In the genomic region with DNA sequence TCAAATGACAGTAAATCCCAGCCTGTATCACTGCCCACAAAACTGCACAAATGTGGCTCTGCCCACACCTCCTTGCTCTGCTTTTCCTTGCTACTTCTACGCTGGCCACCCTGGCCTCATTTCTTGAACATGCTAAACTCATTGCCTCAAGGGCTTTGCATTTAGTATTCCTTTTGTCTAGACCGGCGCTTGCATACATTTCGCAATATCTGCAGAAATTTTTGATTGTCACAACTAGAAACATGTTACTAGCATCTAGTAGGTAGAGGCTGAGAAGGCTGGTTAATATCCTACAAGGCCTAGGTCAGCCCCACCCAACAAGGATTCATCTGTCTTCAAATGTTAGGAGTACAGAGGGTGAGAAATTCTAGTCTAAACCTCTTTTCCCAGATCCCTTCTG, we compare ENCODE assay signal across 18 cellular contexts.
DNase-seq lines count a peak whose midpoint lies in the region; ATAC-seq and TF ChIP-seq lines count a peak whose summit lies in the region.
"Had no signal": no experiment of that assay in that cellular context is flagged by ENCODE, and none has a peak within 500 bp of the region (broad histone marks: within the 10 kb centered on the region; RNA-seq: fewer than 3 reads in every experiment).

No MANE protein-coding gene starts in this region.

- H3K27me3 ChIP-seq in DND-41 (ENCODE audit: insufficient read depth, low read length, poor library complexity): no peaks in the 10 kb centered on the region
- H3K27me3 ChIP-seq in IMR-90 (ENCODE audit: control insufficient read depth, insufficient read depth, low read length): no peaks in the 10 kb centered on the region
- no peaks in the 10 kb centered on the region for H3K27me3 ChIP-seq in ascending aorta
- H3K27me3 ChIP-seq: BE2C; BLaER1 treated with 17β-estradiol and CSF1 and Interleukin-3, amounts not matched to agents 10 nM and 100 nM had no signal

- H3K23ac ChIP-seq in IMR-90 (ENCODE audit: low read depth, low read length): no peak overlapping the region

- no peak overlapping the region for H3K14ac ChIP-seq in IMR-90 (replicated peaks; ENCODE audit: low read depth, low read length)

- H2AK9ac ChIP-seq in IMR-90 (replicated peaks; ENCODE audit: low read depth, low read length, poor library complexity): no peak overlapping the region

- H3K4ac ChIP-seq in IMR-90 (ENCODE audit: low read depth, low read length): no peak overlapping the region

- H2AFZ ChIP-seq in DND-41 (ENCODE audit: low read depth, low read length) (peak overlapping the region; percentile 55), IMR-90 (replicated peaks; ENCODE audit: low read length, poor library complexity) (no peak overlapping the region)

- H4K5ac ChIP-seq in IMR-90 (ENCODE audit: low read depth, low read length): no peak overlapping the region

- H4K20me1 ChIP-seq in DND-41 (ENCODE audit: insufficient read depth, low read length) (no peaks in the 10 kb centered on the region), IMR-90 (ENCODE audit: insufficient read depth, low read length) (no peaks in the 10 kb centered on the region)
- H4K20me1 ChIP-seq: BLaER1 treated with 17β-estradiol and CSF1 and Interleukin-3, amounts not matched to agents 10 nM and 100 nM had no signal

- intact Hi-C loops in IMR-90 (cut with micrococcal nuclease): no loop called here
- intact Hi-C loops in ascending aorta (cut with DNase I): no loop called here
- intact Hi-C loops in Right ventricle myocardium inferior (cut with DNase I): no loop called here

- no peak overlapping the region for H3K4me2 ChIP-seq in DND-41 (ENCODE audit: insufficient read depth, low read length)
- no peak overlapping the region for H3K4me2 ChIP-seq in IMR-90 (ENCODE audit: low read depth, low read length)

- H3K27ac ChIP-seq in DND-41 (ENCODE audit: low read length): peak overlapping the region; percentile 64
- no peak overlapping the region for H3K27ac ChIP-seq in IMR-90 (ENCODE audit: insufficient read depth, low read length)
- H3K27ac ChIP-seq in ascending aorta: no peak overlapping the region
- H3K27ac ChIP-seq: BLaER1 treated with 17β-estradiol and CSF1 and Interleukin-3, amounts not matched to agents 10 nM and 100 nM; C4-2B had no signal

- H2BK120ac ChIP-seq in IMR-90 (ENCODE audit: low read depth, low read length): no peak overlapping the region

- TF ChIP-seq RAD21 in IMR-90 (IDR thresholded peaks at IDR 0.05; ENCODE audit: low read length): no peak

- peaks cover 37% of the 10 kb centered on the region for H3K4me1 ChIP-seq in DND-41 (ENCODE audit: insufficient read depth, low read length)
- no peaks in the 10 kb centered on the region for H3K4me1 ChIP-seq in IMR-90 (ENCODE audit: control insufficient read depth, insufficient read depth, low read length)
- H3K4me1 ChIP-seq in ascending aorta: no peaks in the 10 kb centered on the region
- H3K4me1 ChIP-seq: BE2C, Caco-2 had no signal

- H3K9me3 ChIP-seq in DND-41 (ENCODE audit: insufficient read depth, low read length, severe bottlenecking) (no peaks in the 10 kb centered on the region), IMR-90 (ENCODE audit: control insufficient read depth, insufficient read depth, low read length) (peaks cover 5% of the 10 kb centered on the region), ascending aorta (no peaks in the 10 kb centered on the region)
- H3K9me3 ChIP-seq: BE2C; BLaER1 treated with 17β-estradiol and CSF1 and Interleukin-3, amounts not matched to agents 10 nM and 100 nM; Caco-2 had no signal

- dilution Hi-C loops in IMR-90 (cut with HindIII; ENCODE audit: low sequenced_read_pairs, unreplicated experiment): no loop called here

- no peak overlapping the region for H4K8ac ChIP-seq in IMR-90 (ENCODE audit: low read depth in 2 of 2, low read length in 2 of 2)

- TF ChIP-seq CTCF in DND-41 (IDR thresholded peaks at IDR 0.05; ENCODE audit: borderline replicate concordance, extremely low read depth, low read length, poor library complexity, severe bottlenecking): no peak
- TF ChIP-seq CTCF in IMR-90 (conservative IDR thresholded peaks at IDR 0.05; ENCODE audit: low read depth, low read length): no peak
- TF ChIP-seq CTCF in ascending aorta (IDR thresholded peaks at IDR 0.05): no peak

- CTCF ChIA-PET in IMR-90 (lab: Yijun Ruan, JAX): no interaction called here

- TF ChIP-seq POLR2A in IMR-90 (IDR thresholded peaks at IDR 0.05; ENCODE audit: low read depth, low read length): no peak

- ATAC-seq in DND-41 (ENCODE audit: insufficient read depth, low read depth) (no peak), IMR-90 (ENCODE audit: low read depth) (no peak), Right ventricle myocardium inferior (no peak)
- ATAC-seq: CD8-positive, alpha-beta T cell; GM12878 had no signal

- POLR2A ChIA-PET in IMR-90 (lab: Charles Lee; ENCODE audit: unreplicated experiment): no interaction called here

- no peak overlapping the region for H2BK5ac ChIP-seq in IMR-90 (ENCODE audit: low read depth, low read length, poor library complexity, severe bottlenecking)

- no peak overlapping the region for H2AK5ac ChIP-seq in IMR-90 (ENCODE audit: low read depth, low read length)

- H3K56ac ChIP-seq in IMR-90 (ENCODE audit: extremely low read depth, insufficient read depth, low read length): no peak overlapping the region

- no CpG with 5 or more reads among the region's 4 CpGs for WGBS in IMR-90 (ENCODE audit: extremely low coverage in 2 of 2, insufficient read length in 1 of 2), 2 experiments

- H3K79me2 ChIP-seq in DND-41 (ENCODE audit: insufficient read depth, low read length): no peaks in the 10 kb centered on the region

- no peak overlapping the region for H3K4me3 ChIP-seq in DND-41 (ENCODE audit: low read depth in 1 of 2, low read length in 2 of 2)
- H3K4me3 ChIP-seq in IMR-90 (ENCODE audit: insufficient read depth, low read depth, low read length): no peak overlapping the region
- H3K4me3 ChIP-seq in ascending aorta: no peak overlapping the region
- H3K4me3 ChIP-seq: BLaER1 treated with 17β-estradiol and CSF1 and Interleukin-3, amounts not matched to agents 10 nM and 100 nM; GM12878 had no signal

- no peak overlapping the region for H3K9ac ChIP-seq in DND-41 (ENCODE audit: low read depth, low read length)
- H3K9ac ChIP-seq in IMR-90 (ENCODE audit: low read depth, low read length): no peak overlapping the region
- H3K9ac ChIP-seq: BLaER1 treated with 17β-estradiol and CSF1 and Interleukin-3, amounts not matched to agents 10 nM and 100 nM had no signal

- no peak overlapping the region for H2BK20ac ChIP-seq in IMR-90 (ENCODE audit: low read depth, low read length)

- no TSS peak for BruUV-seq in IMR-90 (replicated peaks; lab: Mats Ljungman, UMichigan)

- DNase-seq in DND-41 (no peak), IMR-90 (no peak), ascending aorta (ENCODE audit: low spot score in 2 of 2) (no peak), Right ventricle myocardium inferior (ENCODE audit: missing footprints) (no peak), NCI-H1092 (lab: John Stamatoyannopoulos, UW) (no peak)
- DNase-seq: 8988T; ACHN; BE2C; Caco-2; Calu3; CD4-positive, alpha-beta T cell; CD8-positive, alpha-beta T cell; DMS79 treated with DMSO at 0.1 percent for 48 hours; EL; GDM1 had no signal

- no peaks in the 10 kb centered on the region for H3K9me1 ChIP-seq in IMR-90 (ENCODE audit: insufficient read depth, low read length)

- H3K79me1 ChIP-seq in IMR-90 (ENCODE audit: low read depth in 1 of 2, low read length in 2 of 2): no peaks in the 10 kb centered on the region

- no peak overlapping the region for H4K91ac ChIP-seq in IMR-90 (ENCODE audit: insufficient read depth, low read depth, low read length)

- H3K36me3 ChIP-seq in DND-41 (ENCODE audit: insufficient read depth, low read length) (no peaks in the 10 kb centered on the region), IMR-90 (ENCODE audit: control insufficient read depth, insufficient read depth, low read length) (no peaks in the 10 kb centered on the region), ascending aorta (no peaks in the 10 kb centered on the region)
- H3K36me3 ChIP-seq: BE2C; BLaER1 treated with 17β-estradiol and CSF1 and Interleukin-3, amounts not matched to agents 10 nM and 100 nM had no signal

- H3K18ac ChIP-seq in IMR-90 (ENCODE audit: low read depth, low read length): no peak overlapping the region

- H2BK15ac ChIP-seq in IMR-90 (ENCODE audit: low read depth, low read length): no peak overlapping the region

- in situ Hi-C loops in IMR-90 (cut with MboI; ENCODE audit: low sequenced_read_pairs): no loop called here

TF ChIP-seq in IMR-90, 13 proteins besides CTCF, POLR2A, EP300 and RAD21:
- peak; percentile 53 for TF ChIP-seq CEBPB (IDR thresholded peaks at IDR 0.05; ENCODE audit: low read depth, low read length)
- no peak for TF ChIP-seq RFX5 (IDR thresholded peaks at IDR 0.05; ENCODE audit: low read depth, low read length)
